Comparison of ENCODE assay signal across 12 cellular contexts in the genomic region with DNA sequence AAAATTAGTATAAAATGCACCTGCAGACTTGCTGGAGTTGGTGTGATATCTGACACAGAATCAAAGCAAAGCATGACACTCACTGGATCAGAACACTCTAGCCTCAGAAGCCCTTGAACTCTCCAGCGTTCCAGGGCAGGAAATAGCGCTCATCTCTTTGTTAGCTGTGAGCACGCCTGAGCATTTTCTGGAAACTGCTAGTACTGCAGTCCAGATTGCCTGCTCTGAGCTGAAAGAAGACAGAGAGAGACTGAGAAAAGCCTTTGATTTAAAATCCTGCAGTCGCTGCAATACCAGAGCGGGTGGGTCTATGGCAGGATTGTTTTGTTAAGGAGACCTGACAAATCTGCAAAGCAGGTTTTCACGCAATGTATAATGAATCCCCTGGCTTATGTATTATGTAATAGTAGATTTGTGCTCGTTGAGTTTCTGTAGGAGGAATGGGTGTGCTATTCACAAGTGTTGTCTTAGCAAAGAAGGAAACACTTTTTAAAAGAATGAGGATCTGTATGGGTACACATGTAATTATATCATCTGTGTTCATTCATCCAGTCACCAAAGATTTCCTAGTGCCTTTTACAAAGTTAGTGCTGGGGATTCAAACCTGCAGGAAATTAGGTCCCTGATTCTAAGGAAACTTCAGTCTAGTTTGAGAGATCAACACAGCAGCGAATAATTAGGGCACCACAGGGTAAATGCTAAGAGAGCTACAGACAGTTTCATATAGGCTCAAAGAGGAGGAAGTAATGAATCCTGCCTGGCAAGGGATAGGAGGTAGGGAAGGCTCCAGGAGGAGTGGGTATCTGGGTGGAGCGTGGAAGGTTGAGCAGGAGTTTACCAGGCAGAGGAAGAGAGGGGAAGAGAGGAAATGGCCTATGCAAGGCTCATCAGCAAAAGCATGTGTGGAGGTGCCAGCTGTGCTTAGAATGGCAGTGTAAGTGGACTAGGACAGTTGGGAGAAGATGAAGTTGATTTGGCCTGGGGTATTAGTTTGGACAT. TPM values are rescaled to one million over a fixed set of nuclear protein-coding genes. Genes with fewer than 3 reads are reported as not detected.
DNase-seq lines count a peak whose midpoint lies in the region; ATAC-seq, FAIRE-seq and TF ChIP-seq lines count a peak whose summit lies in the region.
"Had no signal": no experiment of that assay in that cellular context is flagged by ENCODE, and none has a peak within 500 bp of the region (broad histone marks: within the 10 kb centered on the region; RNA-seq: fewer than 3 reads in every experiment).

No MANE protein-coding gene starts in this region.

- TF ChIP-seq EP300 in H1 (IDR thresholded peaks at IDR 0.05; ENCODE audit: borderline replicate concordance in 1 of 2, low read depth in 2 of 2, low read length in 2 of 2), result no peak

- no peaks in the 10 kb centered on the region for H3K79me1 ChIP-seq in H1 (ENCODE audit: low read depth, low read length)

- no peak overlapping the region for H2BK15ac ChIP-seq in H1 (ENCODE audit: low read length)

- no peak overlapping the region for H2BK120ac ChIP-seq in H1 (replicated peaks; ENCODE audit: low read depth, low read length)

- H3K27me3 ChIP-seq in H1 (replicated peaks in 1 of 4; ENCODE audit: control insufficient read depth in 3 of 4, extremely low read depth in 1 of 4, insufficient read depth in 3 of 4, low read length in 3 of 4) (no peaks in the 10 kb centered on the region), thyroid gland (no peaks in the 10 kb centered on the region)
- H3K27me3 ChIP-seq: neutrophil, suprapubic skin had no signal

- H2BK5ac ChIP-seq in H1 (ENCODE audit: low read depth, low read length), result peak overlapping the region; percentile 22; the same call in 1 of the 2 replicates

- CTCF ChIA-PET in H1 (lab: Charles Lee; ENCODE audit: partially characterized antibody), result interaction anchor here (0.5 to 1.8 kb wide), 3 partner anchors 148 to 152 kb away, joined by 3 to 6 read pairs (median 3); no protein-coding TSS in a partner anchor

- H4K91ac ChIP-seq in H1 (replicated peaks; ENCODE audit: insufficient read length, low read length), result no peak overlapping the region

- peak overlapping the region; percentile 87; the same call in 1 of the 2 replicates for H4K8ac ChIP-seq in H1 (ENCODE audit: extremely low read depth, insufficient read depth, low read length)

- POLR2A ChIA-PET in H1 (lab: Charles Lee; ENCODE audit: partially characterized antibody), result interaction anchor here (0.6 to 1.4 kb wide), 2 partner anchors 11 to 65 kb away, joined by 3 read pairs; no protein-coding TSS in a partner anchor

- H3K23me2 ChIP-seq in H1 (ENCODE audit: low read depth, low read length), result no peaks in the 10 kb centered on the region; the same call in 1 of the 2 replicates

- no peak overlapping the region for H3K27ac ChIP-seq in H1 (ENCODE audit: low read depth, low read length)
- H3K27ac ChIP-seq in thyroid gland, result peak overlapping the region in 1 of 3 donors; percentile 50
- H3K27ac ChIP-seq: neutrophil, suprapubic skin had no signal

- TF ChIP-seq POLR2A in H1 (IDR thresholded peaks at IDR 0.05; ENCODE audit: control extremely low read depth in 1 of 2, low read depth in 2 of 2, low read length in 2 of 2), result no peak
- TF ChIP-seq POLR2A in thyroid gland (IDR thresholded peaks at IDR 0.05), result no peak

- H4K20me1 ChIP-seq in H1 (replicated peaks in 1 of 2; ENCODE audit: control insufficient read depth in 1 of 2, insufficient read depth in 2 of 2, low read length in 2 of 2), result no peaks in the 10 kb centered on the region

- DNase-seq in NCI-H2227 (lab: John Stamatoyannopoulos, UW; ENCODE audit: unreplicated experiment) (peak; percentile 23), NCI-H2227 treated with DMSO at 0.1 percent for 48 hours (lab: John Stamatoyannopoulos, UW) (no peak), H1 (ENCODE audit: low read depth in 1 of 2, low spot score in 2 of 2) (peak in 1 of 2 experiments; percentile 30), left lobe of liver (ENCODE audit: low spot score) (no peak), thyroid gland (peak; percentile 41 to 51), NOMO-1 (lab: John Stamatoyannopoulos, UW; ENCODE audit: unreplicated experiment in 2 of 2) (no peak), AML-193 (lab: John Stamatoyannopoulos, UW) (no peak)
- DNase-seq: activated CD8-positive, alpha-beta memory T cell treated with anti-CD3 and anti-CD28 coated beads, Interleukin-2, amount 50 U/mL, for 4 hours; stimulated activated CD4-positive, alpha-beta T cell treated with anti-CD3 and anti-CD28 coated beads, Interleukin-4, amount 100 ng/mL, for 1 hour had no signal

- intact Hi-C loops in thyroid gland (cut with DNase I), result no loop called here

- H3K4me1 ChIP-seq in H1 (replicated peaks in 1 of 4; ENCODE audit: control insufficient read depth in 3 of 4, insufficient read depth in 4 of 4, low read length in 3 of 4), result no peaks in the 10 kb centered on the region
- peaks cover 0 to 6% of the 10 kb centered on the region in 2 donors for H3K4me1 ChIP-seq in thyroid gland

- no peak for FAIRE-seq in H1 (lab: Jason Lieb, UNC)

- no peak overlapping the region for H3K14ac ChIP-seq in H1 (ENCODE audit: insufficient read length)

- peak overlapping the region; percentile 14; the same call in 1 of the 2 replicates for H2BK12ac ChIP-seq in H1 (ENCODE audit: low read depth, low read length)

- H3K36me3 ChIP-seq in H1 (ENCODE audit: control insufficient read depth in 2 of 4, insufficient read depth in 4 of 4, low read length in 3 of 4) (no peaks in the 10 kb centered on the region), thyroid gland (no peaks in the 10 kb centered on the region)
- H3K36me3 ChIP-seq: neutrophil, suprapubic skin had no signal

- H2AFZ ChIP-seq in H1 (ENCODE audit: low read length), result peak overlapping the region; percentile 98

- no peak overlapping the region for H3K4me2 ChIP-seq in H1 (ENCODE audit: insufficient read depth in 1 of 2, low read depth in 2 of 2, low read length in 2 of 2)

- no peak overlapping the region for H2AK5ac ChIP-seq in H1 (ENCODE audit: low read depth, low read length)

- WGBS in H1 (ENCODE audit: extremely low coverage in 1 of 2, insufficient coverage in 1 of 2, insufficient read length in 1 of 2, insufficient replicate concordance in 2 of 2, low coverage in 1 of 2, low lambda C conversion rate in 2 of 2, missing lambda C conversion rate in 1 of 2), 2 experiments, result 86% methylated on average over 9 of the region's 9 CpGs; no CpG with 5 or more reads in 1 of the 2 experiments
- 37 to 52% methylated on average over 9 of the region's 9 CpGs for WGBS in thyroid gland, 2 donors

- no peak overlapping the region for H3K23ac ChIP-seq in H1 (ENCODE audit: insufficient read length)

- no peak for TF ChIP-seq CTCF in H1 (IDR thresholded peaks at IDR 0.05; ENCODE audit: control extremely low read depth in 1 of 3, insufficient read depth in 1 of 3, low read depth in 1 of 3, low read length in 3 of 3)
- peak in 3 of 6 experiments; percentile 17 to 39 (median 21) for TF ChIP-seq CTCF in thyroid gland (IDR thresholded peaks at IDR 0.05)

- no peak for TF ChIP-seq RAD21 in H1 (IDR thresholded peaks at IDR 0.05 in 1 of 2, conservative IDR thresholded peaks at IDR 0.05 in 1 of 2; ENCODE audit: low read depth in 2 of 2, low read length in 2 of 2)

- ATAC-seq in left lobe of liver, result peak; percentile 32
- no peak for ATAC-seq in HG02763 (IDR thresholded peaks at IDR 0.05; ENCODE audit: unreplicated experiment)

- H3K79me2 ChIP-seq in H1 (ENCODE audit: control insufficient read depth in 1 of 2, insufficient read depth in 2 of 2, low read length in 2 of 2), result no peaks in the 10 kb centered on the region

- H3K18ac ChIP-seq in H1 (ENCODE audit: extremely low read depth, low read length), result no peak overlapping the region

- H3K9me3 ChIP-seq in H1 (ENCODE audit: insufficient read depth in 2 of 2, low read depth in 1 of 2, low read length in 1 of 2), result no peaks in the 10 kb centered on the region
- H3K9me3 ChIP-seq in thyroid gland, result no peaks in the 10 kb centered on the region
- H3K9me3 ChIP-seq: neutrophil, suprapubic skin had no signal

- no peak overlapping the region for H2BK20ac ChIP-seq in H1 (ENCODE audit: low read length)

- H3K4ac ChIP-seq in H1 (replicated peaks; ENCODE audit: insufficient read length, low read depth, low read length), result peak overlapping the region; percentile 15

- H3K9ac ChIP-seq in H1 (replicated peaks in 1 of 4; ENCODE audit: extremely low read depth in 1 of 4, low read depth in 3 of 4, low read length in 3 of 4), result no peak overlapping the region

- no peak overlapping the region for H3K56ac ChIP-seq in H1 (replicated peaks; ENCODE audit: insufficient read length, low read depth, low read length)

- H4K5ac ChIP-seq in H1 (ENCODE audit: insufficient read length, low read depth, low read length), result no peak overlapping the region

- H3K4me3 ChIP-seq in H1 (ENCODE audit: extremely low read depth in 1 of 4, insufficient read depth in 2 of 4, low read depth in 3 of 4, low read length in 4 of 4), result no peak overlapping the region
- H3K4me3 ChIP-seq in thyroid gland (replicated peaks in 1 of 3), result no peak overlapping the region
- H3K4me3 ChIP-seq: suprapubic skin had no signal

TF ChIP-seq in H1, 55 proteins besides CTCF, POLR2A, EP300 and RAD21:
- no peak for TF ChIP-seq SAP30 (IDR thresholded peaks at IDR 0.05; ENCODE audit: insufficient read depth, insufficient replicate concordance, low read length)
- TF ChIP-seq, protein P1, sequence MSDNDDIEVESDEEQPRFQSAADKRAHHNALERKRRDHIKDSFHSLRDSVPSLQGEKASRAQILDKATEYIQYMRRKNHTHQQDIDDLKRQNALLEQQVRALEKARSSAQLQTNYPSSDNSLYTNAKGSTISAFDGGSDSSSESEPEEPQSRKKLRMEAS (IDR thresholded peaks at IDR 0.05), result no peak
- no peak for TF ChIP-seq SIX5 (IDR thresholded peaks at IDR 0.05; ENCODE audit: low read depth, low read length)
- no peak for TF ChIP-seq SUZ12 (IDR thresholded peaks at IDR 0.05; ENCODE audit: low read length)
- TF ChIP-seq EZH2 (IDR thresholded peaks at IDR 0.05; ENCODE audit: low read depth, low read length, severe bottlenecking), result no peak
- no peak for TF ChIP-seq POU5F1 (IDR thresholded peaks at IDR 0.05; ENCODE audit: low read depth, low read length)

RNA-seq across cellular contexts. Expression of gene MGLL, which starts 26.1 kb away (rescaled TPM):
- total RNA-seq in H1 (2021; fragmentation: NEBNext Ultra II Directional; extraction: Animal tissue kit (Norgen Biotek cat#: 25700)), result 0.34 and 0.75 TPM in 2 replicates
- polyA plus RNA-seq in H1 (2011; rRNA removed), result 0.05 and 0.24 TPM in 2 replicates
- polyA plus RNA-seq in H1 (2011; cell fraction: cytosol; rRNA removed), result 0.13 TPM
- 0.13 TPM for polyA plus RNA-seq in H1 (2011; cell fraction: nucleus; rRNA removed)
- 0.05 to 1.1 TPM (median 0.35 TPM) in 4 replicates for polyA plus RNA-seq in H1 (2012, experiment 1 of 2)
- 0.10 TPM for polyA plus RNA-seq in H1 (2012, experiment 2 of 2)
- 0.79 TPM for polyA plus RNA-seq in H1 (2013, experiment 1 of 2)
- polyA plus RNA-seq in H1 (2013, experiment 2 of 2), result 0.64 TPM
- polyA minus RNA-seq in H1 (2011; rRNA and poly(A)+ RNA removed), result 0.38 and 1.6 TPM in 2 replicates
- polyA minus RNA-seq in H1 (2011; cell fraction: cytosol; rRNA and poly(A)+ RNA removed), result 15.9 TPM
- polyA minus RNA-seq in H1 (2011; cell fraction: nucleus; rRNA and poly(A)+ RNA removed), result 0.70 TPM
- total RNA-seq in left lobe of liver, result 139 TPM
- 10 to 100 TPM; 12.4 to 24.7 (median 18.4) TPM for total RNA-seq in thyroid gland

Comparison
In these comparisons a context has a peak if more than half of its experiments do, and no peak if none do; other contexts are left out.
1. DNase-seq: peak in NCI-H2227 (single experiment) and thyroid gland (2 of 2); none in NCI-H2227 treated with DMSO at 0.1 percent for 48 hours (single experiment), left lobe of liver (single experiment), NOMO-1 (0 of 2) and AML-193 (0 of 2).